Comparison of ENCODE assay signal across 1 cellular context in the genomic region with DNA sequence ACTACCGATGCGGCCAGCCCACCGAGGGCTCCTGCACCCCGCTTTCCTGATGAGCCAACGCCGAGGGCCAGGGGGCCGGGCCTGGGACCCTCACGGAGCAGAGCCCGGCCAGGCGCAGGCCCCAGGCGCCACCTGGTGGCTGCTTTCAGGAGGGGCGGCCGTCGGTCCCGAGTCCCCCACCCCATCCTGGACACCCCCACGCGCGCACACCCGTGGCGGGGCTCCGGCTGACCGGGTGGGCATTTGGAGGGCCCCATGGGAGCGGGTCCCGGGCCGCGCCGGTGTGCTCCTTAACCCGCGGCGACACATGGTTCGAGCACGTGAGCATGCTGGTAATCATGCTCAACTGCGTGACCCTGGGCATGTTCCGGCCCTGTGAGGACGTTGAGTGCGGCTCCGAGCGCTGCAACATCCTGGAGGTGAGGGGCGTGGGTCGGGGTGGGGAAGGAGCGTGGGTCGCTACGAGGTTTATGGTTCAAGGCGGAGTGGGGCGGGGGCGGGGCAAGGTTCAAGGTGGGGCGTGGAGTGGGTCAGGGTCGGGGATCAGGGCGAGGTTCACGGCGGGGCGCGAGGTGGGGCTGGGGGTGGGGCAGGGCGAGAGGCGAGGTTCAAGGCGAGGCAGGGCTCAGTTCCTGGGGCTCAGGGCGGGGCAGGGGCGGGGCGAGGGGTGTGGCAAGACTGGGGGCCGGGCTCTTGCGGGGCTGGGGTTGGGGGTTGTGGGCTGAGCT.
A peak's percentile ranks its signal among the peaks of the same experiment; 100 is the strongest.
TF ChIP-seq lines count a peak whose summit lies in the region.

No MANE protein-coding gene starts in this region.

TF ChIP-seq in K562, 482 proteins besides CTCF, POLR2A, EP300 and RAD21 (continued from another document and continues in another):
- TF ChIP-seq, protein P1, sequence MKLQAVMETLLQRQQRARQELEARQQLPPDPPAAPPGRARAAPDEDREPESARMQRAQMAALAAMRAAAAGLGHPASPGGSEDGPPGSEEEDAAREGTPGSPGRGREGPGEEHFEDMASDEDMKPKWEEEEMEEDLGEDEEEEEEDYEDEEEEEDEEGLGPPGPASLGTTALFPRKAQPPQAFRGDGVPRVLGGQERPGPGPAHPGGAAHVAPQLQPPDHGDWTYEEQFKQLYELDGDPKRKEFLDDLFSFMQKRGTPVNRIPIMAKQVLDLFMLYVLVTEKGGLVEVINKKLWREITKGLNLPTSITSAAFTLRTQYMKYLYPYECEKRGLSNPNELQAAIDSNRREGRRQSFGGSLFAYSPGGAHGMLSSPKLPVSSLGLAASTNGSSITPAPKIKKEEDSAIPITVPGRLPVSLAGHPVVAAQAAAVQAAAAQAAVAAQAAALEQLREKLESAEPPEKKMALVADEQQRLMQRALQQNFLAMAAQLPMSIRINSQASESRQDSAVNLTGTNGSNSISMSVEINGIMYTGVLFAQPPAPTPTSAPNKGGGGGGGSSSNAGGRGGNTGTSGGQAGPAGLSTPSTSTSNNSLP (IDR thresholded peaks at IDR 0.05; ENCODE audit: borderline replicate concordance, low read depth, low read length): no peak
- TF ChIP-seq ZKSCAN8 (CRISPR knock-in tag; IDR thresholded peaks at IDR 0.05) (no peak), RB1 (IDR thresholded peaks at IDR 0.05; ENCODE audit: low read depth) (peak; percentile 73), ZNF695 (CRISPR knock-in tag; IDR thresholded peaks at IDR 0.05) (no peak), NRF1 (conservative IDR thresholded peaks at IDR 0.05 in 1 of 2, IDR thresholded peaks at IDR 0.05 in 1 of 2) (no peak), ZZZ3 (IDR thresholded peaks at IDR 0.05) (no peak), SIRT6 (IDR thresholded peaks at IDR 0.05; ENCODE audit: low read depth, low read length) (no peak), PML (IDR thresholded peaks at IDR 0.05; ENCODE audit: low read length) (no peak), CBX3 (IDR thresholded peaks at IDR 0.05; ENCODE audit: borderline replicate concordance in 1 of 2, low read length in 2 of 2) (no peak), SAFB2 (IDR thresholded peaks at IDR 0.05; ENCODE audit: borderline replicate concordance, low read depth, low read length, severe bottlenecking) (no peak), ZNF41 (CRISPR knock-in tag; conservative IDR thresholded peaks at IDR 0.05) (no peak), KLF1 (tag; IDR thresholded peaks at IDR 0.05) (no peak), SIN3B (IDR thresholded peaks at IDR 0.05; ENCODE audit: low read depth) (no peak), CBFB (CRISPR knock-in tag; IDR thresholded peaks at IDR 0.05) (0 out of 2 replicates have a peak, but pooled peaks have one; percentile 31), MAFK (IDR thresholded peaks at IDR 0.05; ENCODE audit: low read length) (no peak), ZNF561 (CRISPR knock-in tag; conservative IDR thresholded peaks at IDR 0.05) (no peak), PHB2 (IDR thresholded peaks at IDR 0.05; ENCODE audit: low read depth) (no peak), HNRNPUL1 (IDR thresholded peaks at IDR 0.05; ENCODE audit: low read length) (no peak), KLF13 (tag; IDR thresholded peaks at IDR 0.05; ENCODE audit: borderline replicate concordance, low read depth) (0 out of 2 replicates have a peak, but pooled peaks have one; percentile 32), RCOR1 (IDR thresholded peaks at IDR 0.05; ENCODE audit: borderline replicate concordance in 1 of 2, low read depth in 2 of 2, low read length in 2 of 2) (no peak), EP400 (IDR thresholded peaks at IDR 0.05) (no peak), RBM14 (IDR thresholded peaks at IDR 0.05; ENCODE audit: borderline replicate concordance, insufficient read depth, low read depth, low read length) (no peak), ESRRB (CRISPR knock-in tag; IDR thresholded peaks at IDR 0.05; ENCODE audit: borderline replicate concordance) (no peak), PTBP1 (IDR thresholded peaks at IDR 0.05; ENCODE audit: low read depth, low read length) (no peak), SMC3 (conservative IDR thresholded peaks at IDR 0.05; ENCODE audit: insufficient read depth, low read depth, low read length) (peak; percentile 71), ZBTB7A (IDR thresholded peaks at IDR 0.05; ENCODE audit: borderline replicate concordance, control insufficient read depth, low read depth, low read length) (peak; percentile 88), ZNF77 (CRISPR knock-in tag; IDR thresholded peaks at IDR 0.05) (no peak), MAZ (CRISPR knock-in tag; conservative IDR thresholded peaks at IDR 0.05 in 1 of 2, IDR thresholded peaks at IDR 0.05 in 1 of 2) (peak in 1 of 2 experiments; percentile 40; a peak in 2 of 4 replicates), HIVEP1 (CRISPR knock-in tag; IDR thresholded peaks at IDR 0.05) (no peak), NR2C1 (IDR thresholded peaks at IDR 0.05) (no peak), NR2C1 (tag; IDR thresholded peaks at IDR 0.05) (no peak), SMARCC2 (IDR thresholded peaks at IDR 0.05; ENCODE audit: low read depth) (no peak), NR2C2 (CRISPR knock-in tag; IDR thresholded peaks at IDR 0.05) (no peak), NR2C2 (tag; IDR thresholded peaks at IDR 0.05) (no peak), JUND (IDR thresholded peaks at IDR 0.05; ENCODE audit: borderline replicate concordance, low read depth, low read length) (no peak), JUND (tag; IDR thresholded peaks at IDR 0.05; ENCODE audit: borderline replicate concordance, low read depth, low read length) (no peak), SMARCB1 (IDR thresholded peaks at IDR 0.05; ENCODE audit: insufficient read length, low read depth) (no peak), ASH1L (IDR thresholded peaks at IDR 0.05; ENCODE audit: borderline replicate concordance, low read depth, partially characterized antibody) (no peak), CBX5 (IDR thresholded peaks at IDR 0.05; ENCODE audit: borderline replicate concordance, low read depth) (no peak), ZFP36 (IDR thresholded peaks at IDR 0.05; ENCODE audit: low read depth, low read length, partially characterized antibody) (no peak), TAF7 (tag; IDR thresholded peaks at IDR 0.05) (no peak)
- TF ChIP-seq, protein P2, sequence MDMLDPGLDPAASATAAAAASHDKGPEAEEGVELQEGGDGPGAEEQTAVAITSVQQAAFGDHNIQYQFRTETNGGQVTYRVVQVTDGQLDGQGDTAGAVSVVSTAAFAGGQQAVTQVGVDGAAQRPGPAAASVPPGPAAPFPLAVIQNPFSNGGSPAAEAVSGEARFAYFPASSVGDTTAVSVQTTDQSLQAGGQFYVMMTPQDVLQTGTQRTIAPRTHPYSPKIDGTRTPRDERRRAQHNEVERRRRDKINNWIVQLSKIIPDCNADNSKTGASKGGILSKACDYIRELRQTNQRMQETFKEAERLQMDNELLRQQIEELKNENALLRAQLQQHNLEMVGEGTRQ (CRISPR knock-in tag; IDR thresholded peaks at IDR 0.05): 0 out of 2 replicates have a peak, but pooled peaks have one; percentile 33
- TF ChIP-seq, protein P3, sequence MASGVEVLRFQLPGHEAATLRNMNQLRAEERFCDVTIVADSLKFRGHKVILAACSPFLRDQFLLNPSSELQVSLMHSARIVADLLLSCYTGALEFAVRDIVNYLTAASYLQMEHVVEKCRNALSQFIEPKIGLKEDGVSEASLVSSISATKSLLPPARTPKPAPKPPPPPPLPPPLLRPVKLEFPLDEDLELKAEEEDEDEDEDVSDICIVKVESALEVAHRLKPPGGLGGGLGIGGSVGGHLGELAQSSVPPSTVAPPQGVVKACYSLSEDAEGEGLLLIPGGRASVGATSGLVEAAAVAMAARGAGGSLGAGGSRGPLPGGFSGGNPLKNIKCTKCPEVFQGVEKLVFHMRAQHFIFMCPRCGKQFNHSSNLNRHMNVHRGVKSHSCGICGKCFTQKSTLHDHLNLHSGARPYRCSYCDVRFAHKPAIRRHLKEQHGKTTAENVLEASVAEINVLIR (CRISPR knock-in tag; IDR thresholded peaks at IDR 0.05): no peak
- TF ChIP-seq, protein P4, sequence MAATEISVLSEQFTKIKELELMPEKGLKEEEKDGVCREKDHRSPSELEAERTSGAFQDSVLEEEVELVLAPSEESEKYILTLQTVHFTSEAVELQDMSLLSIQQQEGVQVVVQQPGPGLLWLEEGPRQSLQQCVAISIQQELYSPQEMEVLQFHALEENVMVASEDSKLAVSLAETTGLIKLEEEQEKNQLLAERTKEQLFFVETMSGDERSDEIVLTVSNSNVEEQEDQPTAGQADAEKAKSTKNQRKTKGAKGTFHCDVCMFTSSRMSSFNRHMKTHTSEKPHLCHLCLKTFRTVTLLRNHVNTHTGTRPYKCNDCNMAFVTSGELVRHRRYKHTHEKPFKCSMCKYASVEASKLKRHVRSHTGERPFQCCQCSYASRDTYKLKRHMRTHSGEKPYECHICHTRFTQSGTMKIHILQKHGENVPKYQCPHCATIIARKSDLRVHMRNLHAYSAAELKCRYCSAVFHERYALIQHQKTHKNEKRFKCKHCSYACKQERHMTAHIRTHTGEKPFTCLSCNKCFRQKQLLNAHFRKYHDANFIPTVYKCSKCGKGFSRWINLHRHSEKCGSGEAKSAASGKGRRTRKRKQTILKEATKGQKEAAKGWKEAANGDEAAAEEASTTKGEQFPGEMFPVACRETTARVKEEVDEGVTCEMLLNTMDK (IDR thresholded peaks at IDR 0.05; ENCODE audit: borderline replicate concordance, insufficient read depth, low read depth, low read length, poor library complexity, severe bottlenecking): peak; percentile 9
- TF ChIP-seq, protein P5, sequence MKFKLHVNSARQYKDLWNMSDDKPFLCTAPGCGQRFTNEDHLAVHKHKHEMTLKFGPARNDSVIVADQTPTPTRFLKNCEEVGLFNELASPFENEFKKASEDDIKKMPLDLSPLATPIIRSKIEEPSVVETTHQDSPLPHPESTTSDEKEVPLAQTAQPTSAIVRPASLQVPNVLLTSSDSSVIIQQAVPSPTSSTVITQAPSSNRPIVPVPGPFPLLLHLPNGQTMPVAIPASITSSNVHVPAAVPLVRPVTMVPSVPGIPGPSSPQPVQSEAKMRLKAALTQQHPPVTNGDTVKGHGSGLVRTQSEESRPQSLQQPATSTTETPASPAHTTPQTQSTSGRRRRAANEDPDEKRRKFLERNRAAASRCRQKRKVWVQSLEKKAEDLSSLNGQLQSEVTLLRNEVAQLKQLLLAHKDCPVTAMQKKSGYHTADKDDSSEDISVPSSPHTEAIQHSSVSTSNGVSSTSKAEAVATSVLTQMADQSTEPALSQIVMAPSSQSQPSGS (CRISPR knock-in tag; IDR thresholded peaks at IDR 0.05): no peak
- TF ChIP-seq, protein P6, sequence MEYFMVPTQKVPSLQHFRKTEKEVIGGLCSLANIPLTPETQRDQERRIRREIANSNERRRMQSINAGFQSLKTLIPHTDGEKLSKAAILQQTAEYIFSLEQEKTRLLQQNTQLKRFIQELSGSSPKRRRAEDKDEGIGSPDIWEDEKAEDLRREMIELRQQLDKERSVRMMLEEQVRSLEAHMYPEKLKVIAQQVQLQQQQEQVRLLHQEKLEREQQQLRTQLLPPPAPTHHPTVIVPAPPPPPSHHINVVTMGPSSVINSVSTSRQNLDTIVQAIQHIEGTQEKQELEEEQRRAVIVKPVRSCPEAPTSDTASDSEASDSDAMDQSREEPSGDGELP (CRISPR knock-in tag; IDR thresholded peaks at IDR 0.05; ENCODE audit: borderline replicate concordance): peak; percentile 43; the same call in 1 of the 2 replicates
- TF ChIP-seq, protein P7, sequence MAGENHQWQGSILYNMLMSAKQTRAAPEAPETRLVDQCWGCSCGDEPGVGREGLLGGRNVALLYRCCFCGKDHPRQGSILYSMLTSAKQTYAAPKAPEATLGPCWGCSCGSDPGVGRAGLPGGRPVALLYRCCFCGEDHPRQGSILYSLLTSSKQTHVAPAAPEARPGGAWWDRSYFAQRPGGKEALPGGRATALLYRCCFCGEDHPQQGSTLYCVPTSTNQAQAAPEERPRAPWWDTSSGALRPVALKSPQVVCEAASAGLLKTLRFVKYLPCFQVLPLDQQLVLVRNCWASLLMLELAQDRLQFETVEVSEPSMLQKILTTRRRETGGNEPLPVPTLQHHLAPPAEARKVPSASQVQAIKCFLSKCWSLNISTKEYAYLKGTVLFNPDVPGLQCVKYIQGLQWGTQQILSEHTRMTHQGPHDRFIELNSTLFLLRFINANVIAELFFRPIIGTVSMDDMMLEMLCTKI (IDR thresholded peaks at IDR 0.05; ENCODE audit: partially characterized antibody): no peak
- TF ChIP-seq, protein P8, sequence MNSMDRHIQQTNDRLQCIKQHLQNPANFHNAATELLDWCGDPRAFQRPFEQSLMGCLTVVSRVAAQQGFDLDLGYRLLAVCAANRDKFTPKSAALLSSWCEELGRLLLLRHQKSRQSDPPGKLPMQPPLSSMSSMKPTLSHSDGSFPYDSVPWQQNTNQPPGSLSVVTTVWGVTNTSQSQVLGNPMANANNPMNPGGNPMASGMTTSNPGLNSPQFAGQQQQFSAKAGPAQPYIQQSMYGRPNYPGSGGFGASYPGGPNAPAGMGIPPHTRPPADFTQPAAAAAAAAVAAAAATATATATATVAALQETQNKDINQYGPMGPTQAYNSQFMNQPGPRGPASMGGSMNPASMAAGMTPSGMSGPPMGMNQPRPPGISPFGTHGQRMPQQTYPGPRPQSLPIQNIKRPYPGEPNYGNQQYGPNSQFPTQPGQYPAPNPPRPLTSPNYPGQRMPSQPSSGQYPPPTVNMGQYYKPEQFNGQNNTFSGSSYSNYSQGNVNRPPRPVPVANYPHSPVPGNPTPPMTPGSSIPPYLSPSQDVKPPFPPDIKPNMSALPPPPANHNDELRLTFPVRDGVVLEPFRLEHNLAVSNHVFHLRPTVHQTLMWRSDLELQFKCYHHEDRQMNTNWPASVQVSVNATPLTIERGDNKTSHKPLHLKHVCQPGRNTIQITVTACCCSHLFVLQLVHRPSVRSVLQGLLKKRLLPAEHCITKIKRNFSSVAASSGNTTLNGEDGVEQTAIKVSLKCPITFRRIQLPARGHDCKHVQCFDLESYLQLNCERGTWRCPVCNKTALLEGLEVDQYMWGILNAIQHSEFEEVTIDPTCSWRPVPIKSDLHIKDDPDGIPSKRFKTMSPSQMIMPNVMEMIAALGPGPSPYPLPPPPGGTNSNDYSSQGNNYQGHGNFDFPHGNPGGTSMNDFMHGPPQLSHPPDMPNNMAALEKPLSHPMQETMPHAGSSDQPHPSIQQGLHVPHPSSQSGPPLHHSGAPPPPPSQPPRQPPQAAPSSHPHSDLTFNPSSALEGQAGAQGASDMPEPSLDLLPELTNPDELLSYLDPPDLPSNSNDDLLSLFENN (IDR thresholded peaks at IDR 0.05; ENCODE audit: low read depth in 2 of 2, low read length in 2 of 2): no peak
- TF ChIP-seq, protein P9, sequence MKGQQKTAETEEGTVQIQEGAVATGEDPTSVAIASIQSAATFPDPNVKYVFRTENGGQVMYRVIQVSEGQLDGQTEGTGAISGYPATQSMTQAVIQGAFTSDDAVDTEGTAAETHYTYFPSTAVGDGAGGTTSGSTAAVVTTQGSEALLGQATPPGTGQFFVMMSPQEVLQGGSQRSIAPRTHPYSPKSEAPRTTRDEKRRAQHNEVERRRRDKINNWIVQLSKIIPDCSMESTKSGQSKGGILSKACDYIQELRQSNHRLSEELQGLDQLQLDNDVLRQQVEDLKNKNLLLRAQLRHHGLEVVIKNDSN (CRISPR knock-in tag; IDR thresholded peaks at IDR 0.05): peak; percentile 59
- TF ChIP-seq, protein P10, sequence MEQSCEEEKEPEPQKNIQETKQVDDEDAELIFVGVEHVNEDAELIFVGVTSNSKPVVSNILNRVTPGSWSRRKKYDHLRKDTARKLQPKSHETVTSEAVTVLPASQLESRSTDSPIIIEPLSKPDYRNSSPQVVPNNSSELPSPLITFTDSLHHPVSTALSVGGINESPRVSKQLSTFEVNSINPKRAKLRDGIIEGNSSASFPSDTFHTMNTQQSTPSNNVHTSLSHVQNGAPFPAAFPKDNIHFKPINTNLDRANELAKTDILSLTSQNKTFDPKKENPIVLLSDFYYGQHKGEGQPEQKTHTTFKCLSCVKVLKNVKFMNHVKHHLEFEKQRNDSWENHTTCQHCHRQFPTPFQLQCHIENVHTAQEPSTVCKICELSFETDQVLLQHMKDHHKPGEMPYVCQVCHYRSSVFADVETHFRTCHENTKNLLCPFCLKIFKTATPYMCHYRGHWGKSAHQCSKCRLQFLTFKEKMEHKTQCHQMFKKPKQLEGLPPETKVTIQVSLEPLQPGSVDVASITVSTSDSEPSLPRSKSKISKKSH (CRISPR knock-in tag; IDR thresholded peaks at IDR 0.05): no peak
